9 cellular contexts compared by ENCODE assay signal in the genomic region with DNA sequence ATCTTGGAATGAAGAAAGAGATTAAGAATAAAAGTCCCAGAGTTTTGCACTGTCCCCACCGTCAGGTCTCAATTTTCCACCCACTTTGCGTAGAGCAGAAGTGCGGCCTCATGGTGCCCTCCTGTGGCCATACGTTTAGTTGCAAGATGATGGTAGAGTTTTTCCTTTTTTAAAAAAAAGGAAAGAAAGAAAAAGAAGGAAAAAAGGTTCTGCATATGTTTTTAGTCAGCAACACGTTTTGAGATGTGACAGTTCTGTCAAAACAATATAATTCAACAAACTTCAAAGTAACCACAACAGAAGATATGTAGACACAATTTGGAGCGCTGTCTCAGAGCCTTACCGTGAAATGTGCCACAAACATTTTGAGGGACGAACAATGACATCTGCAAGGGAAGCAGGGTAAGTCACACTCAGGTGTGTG. TPM values are rescaled to one million over a fixed set of nuclear protein-coding genes. Genes with fewer than 3 reads are reported as not detected.
DNase-seq lines count a peak whose midpoint lies in the region; ATAC-seq and TF ChIP-seq lines count a peak whose summit lies in the region.
"Had no signal": no experiment of that assay in that cellular context is flagged by ENCODE, and none has a peak within 500 bp of the region (broad histone marks: within the 10 kb centered on the region; RNA-seq: fewer than 3 reads in every experiment).

No MANE protein-coding gene starts in this region.

- no peak for TF ChIP-seq POLR2A in NB4 (IDR thresholded peaks at IDR 0.05; ENCODE audit: extremely low read depth, insufficient read length)

- no peak overlapping the region for H3K4me3 ChIP-seq in NB4 (ENCODE audit: low read depth, low read length)
- H3K4me3 ChIP-seq in mesendoderm (ENCODE audit: low read length): no peak overlapping the region

- no peaks in the 10 kb centered on the region for H3K79me1 ChIP-seq in mesendoderm (ENCODE audit: low read length)

- peak; percentile 4 for DNase-seq in NCI-H146 (lab: John Stamatoyannopoulos, UW)
- no peak for DNase-seq in NCI-H146 treated with DMSO at 0.1 percent for 48 hours (lab: John Stamatoyannopoulos, UW; ENCODE audit: unreplicated experiment)
- peak; percentile 53 for DNase-seq in NB4 (ENCODE audit: low read depth)
- peak; percentile 56 to 66 for DNase-seq in activated CD4-positive, alpha-beta T cell treated with anti-CD3 and anti-CD28 coated beads, Interleukin-2, amount 50 U/mL, for 48 hours
- peak; percentile 38 for DNase-seq in effector CD4-positive, alpha-beta T cell
- peak; percentile 38 for DNase-seq in mesendoderm
- peak; percentile 61 for DNase-seq in stimulated activated naive CD8-positive, alpha-beta T cell treated with anti-CD3 and anti-CD28 coated beads, Interleukin-15, Interleukin-2, amounts not matched to agents 100 U/mL and 50 U/mL, for 24 hours
- no peak for DNase-seq in DMS153 treated with DMSO at 0.1 percent for 48 hours (lab: John Stamatoyannopoulos, UW; ENCODE audit: unreplicated experiment)

- no peaks in the 10 kb centered on the region for H3K36me3 ChIP-seq in mesendoderm (ENCODE audit: control insufficient read depth, insufficient read depth, low read length)

- TF ChIP-seq CTCF in NB4 (IDR thresholded peaks at IDR 0.05; ENCODE audit: low read depth, low read length): peak; percentile 45

- H3K18ac ChIP-seq in mesendoderm (ENCODE audit: low read length): no peak overlapping the region

- H2BK5ac ChIP-seq in mesendoderm (ENCODE audit: low read length): no peak overlapping the region

- no peak overlapping the region for H2BK120ac ChIP-seq in mesendoderm (ENCODE audit: low read depth, low read length)

- H3K4me2 ChIP-seq in mesendoderm (ENCODE audit: low read length): no peak overlapping the region

- ATAC-seq in stimulated activated naive CD8-positive, alpha-beta T cell treated with anti-CD3 and anti-CD28 coated beads, Interleukin-15, Interleukin-2, amounts not matched to agents 100 U/mL and 50 U/mL, for 24 hours: peak; percentile 73

- no CpG with 5 or more reads among the region's 8 CpGs for WGBS in mesendoderm (ENCODE audit: extremely low coverage, insufficient coverage, low lambda C conversion rate)

- H4K8ac ChIP-seq in mesendoderm (ENCODE audit: low read depth, low read length): no peak overlapping the region

- H3K9ac ChIP-seq in mesendoderm (ENCODE audit: low read length): no peak overlapping the region

- no peak overlapping the region for H3K27ac ChIP-seq in mesendoderm (ENCODE audit: low read depth, low read length)
- H3K27ac ChIP-seq: epithelial cell of prostate had no signal

- no peak overlapping the region for H2AK5ac ChIP-seq in mesendoderm (ENCODE audit: low read length)

- no peak overlapping the region for H4K5ac ChIP-seq in mesendoderm (ENCODE audit: low read length)

- no peak overlapping the region for H3K23ac ChIP-seq in mesendoderm (ENCODE audit: low read length)

- H3K27me3 ChIP-seq in mesendoderm (ENCODE audit: insufficient read depth, low read length, poor library complexity): no peaks in the 10 kb centered on the region

- H3K4ac ChIP-seq in mesendoderm (ENCODE audit: low read depth, low read length): no peak overlapping the region

- H2BK15ac ChIP-seq in mesendoderm (replicated peaks; ENCODE audit: low read depth): no peak overlapping the region

- H3K79me2 ChIP-seq in mesendoderm (ENCODE audit: control insufficient read depth, insufficient read depth, low read length): no peaks in the 10 kb centered on the region

- H3K56ac ChIP-seq in mesendoderm (ENCODE audit: low read length): no peak overlapping the region

- no peaks in the 10 kb centered on the region for H3K4me1 ChIP-seq in mesendoderm (ENCODE audit: control insufficient read depth, low read depth, low read length)

RNA-seq across cellular contexts. Expression of gene EBLN2, which starts 24.6 kb away (rescaled TPM):
- 2.6 TPM for polyA plus RNA-seq in mesendoderm (2013, experiment 1 of 2)
- 2.4 TPM for polyA plus RNA-seq in mesendoderm (2013, experiment 2 of 2)

Comparison
In these comparisons a context has a peak if more than half of its experiments do, and no peak if none do; other contexts are left out.
1. DNase-seq: peak in NCI-H146 (single experiment), NB4 (single experiment), activated CD4-positive, alpha-beta T cell treated with anti-CD3 and anti-CD28 coated beads, Interleukin-2, amount 50 U/mL, for 48 hours (2 of 2), effector CD4-positive, alpha-beta T cell (single experiment), mesendoderm (single experiment) and stimulated activated naive CD8-positive, alpha-beta T cell treated with anti-CD3 and anti-CD28 coated beads, Interleukin-15, Interleukin-2, amounts not matched to agents 100 U/mL and 50 U/mL, for 24 hours (single experiment); none in NCI-H146 treated with DMSO at 0.1 percent for 48 hours (single experiment) and DMS153 treated with DMSO at 0.1 percent for 48 hours (single experiment).